Comparison of ENCODE assay signal across 8 cellular contexts in the genomic region with DNA sequence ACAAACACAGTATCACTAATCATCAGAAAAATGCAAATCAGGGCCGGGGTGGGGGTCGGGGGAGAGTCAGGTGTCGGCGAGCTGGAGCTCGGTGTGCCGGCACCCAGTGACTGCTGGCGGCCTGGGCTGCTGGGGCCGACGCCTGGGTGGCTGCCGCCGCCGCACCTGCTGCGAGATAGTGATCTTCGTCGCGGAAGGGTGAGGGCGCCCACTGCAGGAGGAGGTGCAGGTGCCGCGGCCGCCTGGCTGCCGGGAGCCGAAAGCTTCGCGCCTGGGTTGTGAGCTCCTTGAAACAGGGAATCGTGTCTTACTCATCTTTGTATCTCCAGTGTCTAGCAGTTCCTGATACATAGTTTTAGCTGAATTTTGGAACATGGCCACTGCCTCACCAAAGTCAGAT.
DNase-seq lines count a peak whose midpoint lies in the region; ATAC-seq, FAIRE-seq and TF ChIP-seq lines count a peak whose summit lies in the region.

No MANE protein-coding gene starts in this region.

- POLR2A ChIA-PET in CD8-positive, alpha-beta memory T cell (lab: Charles Lee), result no interaction called here
- POLR2A ChIA-PET in T-cell (lab: Charles Lee), result interaction anchor here in 1 of 2 donors (0.6 kb wide), 1 partner anchor 138 kb away, joined by 3 read pairs; no protein-coding TSS in a partner anchor

- no peaks in the 10 kb centered on the region for H3K4me1 ChIP-seq in CD8-positive, alpha-beta memory T cell (ENCODE audit: insufficient read depth, low read length)
- H3K4me1 ChIP-seq in colonic mucosa, result no peaks in the 10 kb centered on the region

- H3K9me3 Mint-ChIP-seq in CD8-positive, alpha-beta memory T cell, result no peaks in the 10 kb centered on the region
- H3K9me3 Mint-ChIP-seq in T-cell (no peaks in the 10 kb centered on the region), osteocyte (ENCODE audit: unreplicated experiment) (no peaks in the 10 kb centered on the region)

- no peak overlapping the region for H3K4me3 ChIP-seq in CD8-positive, alpha-beta memory T cell (ENCODE audit: low read length)
- no peak overlapping the region for H3K4me3 ChIP-seq in colonic mucosa

- H3K27ac Mint-ChIP-seq in CD8-positive, alpha-beta memory T cell, result no peak overlapping the region
- H3K27ac Mint-ChIP-seq in T-cell, result no peak overlapping the region
- H3K27ac Mint-ChIP-seq in osteocyte (ENCODE audit: unreplicated experiment), result no peak overlapping the region

- no peaks in the 10 kb centered on the region for H3K36me3 Mint-ChIP-seq in CD8-positive, alpha-beta memory T cell
- H3K36me3 Mint-ChIP-seq in T-cell (no peaks in the 10 kb centered on the region), osteocyte (ENCODE audit: unreplicated experiment) (no peaks in the 10 kb centered on the region)

- peak in 4 of 5 donors; percentile 4 to 59 (median 14) for DNase-seq in CD8-positive, alpha-beta memory T cell
- DNase-seq in T-cell (peak in 29 of 34 experiments; percentile 6 to 43 (median 23)), colonic mucosa (peak; percentile 39), osteocyte (ENCODE audit: extremely low spot score, unreplicated experiment) (no peak), RCC 7860 (ENCODE audit: low spot score) (no peak), hippocampal formation (lab: John Stamatoyannopoulos, UW) (no peak)

- peaks cover 0 to 7% (median 4%) of the 10 kb centered on the region in 3 donors for H3K4me1 Mint-ChIP-seq in CD8-positive, alpha-beta memory T cell
- H3K4me1 Mint-ChIP-seq in T-cell (peaks cover 3 to 8% (median 5%) of the 10 kb centered on the region in 3 donors), osteocyte (ENCODE audit: unreplicated experiment) (no peaks in the 10 kb centered on the region)

- CTCF ChIA-PET in CD8-positive, alpha-beta memory T cell (lab: Charles Lee), result interaction anchor here (0.7 to 1.5 kb wide), 6 partner anchors 12 to 618 kb away, joined by 3 to 9 read pairs (median 3); partner anchors contain the start of gene CPOX
- CTCF ChIA-PET in T-cell (lab: Charles Lee), result interaction anchor here in 1 of 2 donors (0.6 to 1.9 kb wide), 7 partner anchors 10 to 840 kb away, joined by 3 to 30 read pairs (median 4); no protein-coding TSS in a partner anchor

- H3K27me3 Mint-ChIP-seq in CD8-positive, alpha-beta memory T cell, result peaks cover 16 to 32% of the 10 kb centered on the region in 2 donors
- H3K27me3 Mint-ChIP-seq in T-cell, result peaks cover 17 to 22% of the 10 kb centered on the region in 2 donors
- peaks cover 62% of the 10 kb centered on the region for H3K27me3 Mint-ChIP-seq in osteocyte (ENCODE audit: unreplicated experiment)

- intact Hi-C loops in colonic mucosa (cut with DNase I), result no loop called here

- no peak overlapping the region for H3K27ac ChIP-seq in CD8-positive, alpha-beta memory T cell (ENCODE audit: low read depth, low read length)
- H3K27ac ChIP-seq in colonic mucosa, result no peak overlapping the region

- TF ChIP-seq CTCF in colonic mucosa (IDR thresholded peaks at IDR 0.05) (no peak), osteocyte (IDR thresholded peaks at IDR 0.05) (peak; percentile 26)

- H3K9ac ChIP-seq in colonic mucosa (ENCODE audit: low read depth in 2 of 2, low read length in 2 of 2), result no peak overlapping the region

- FAIRE-seq in RCC 7860 (lab: Jason Lieb, UNC), result no peak

- peaks cover 2% of the 10 kb centered on the region for H3K27me3 ChIP-seq in CD8-positive, alpha-beta memory T cell (ENCODE audit: insufficient read depth, low read length, poor library complexity, severe bottlenecking)
- no peaks in the 10 kb centered on the region for H3K27me3 ChIP-seq in colonic mucosa

- H3K9me3 ChIP-seq in CD8-positive, alpha-beta memory T cell (ENCODE audit: low read length), result no peaks in the 10 kb centered on the region
- H3K9me3 ChIP-seq in colonic mucosa, result no peaks in the 10 kb centered on the region

- no peaks in the 10 kb centered on the region for H3K36me3 ChIP-seq in CD8-positive, alpha-beta memory T cell (ENCODE audit: insufficient read depth, low read length)
- no peaks in the 10 kb centered on the region for H3K36me3 ChIP-seq in colonic mucosa

- ATAC-seq in GM19328 (IDR thresholded peaks at IDR 0.05; ENCODE audit: unreplicated experiment) (peak; percentile 95), HG03139 (IDR thresholded peaks at IDR 0.05; ENCODE audit: unreplicated experiment) (peak; percentile 96), T-cell (replicated peaks in 1 of 4) (peak; percentile 50 to 92 (median 66))

- H3K4me3 Mint-ChIP-seq in CD8-positive, alpha-beta memory T cell, result peak overlapping the region in 2 of 7 donors; percentile 12 to 28
- peak overlapping the region in 1 of 3 donors; percentile 53 for H3K4me3 Mint-ChIP-seq in T-cell
- no peak overlapping the region for H3K4me3 Mint-ChIP-seq in osteocyte (ENCODE audit: unreplicated experiment)

Comparison
In these comparisons a context has a peak if more than half of its experiments do, and no peak if none do; other contexts are left out.
1. DNase-seq: peak in CD8-positive, alpha-beta memory T cell (4 of 5), T-cell (29 of 34) and colonic mucosa (single experiment); none in osteocyte (single experiment), RCC 7860 (single experiment) and hippocampal formation (0 of 2).
2. Peak in every context shown above with its lines, with median percentiles within 50 percentile points of each other: ATAC-seq.